ENCODE assay signal across 19 cellular contexts in genomic region chr1:151953409-151954094, GRCh38. TPM values are rescaled to one million over a fixed set of nuclear protein-coding genes. Genes with fewer than 3 reads are reported as not detected.
DNase-seq lines count a peak whose midpoint lies in the region; ATAC-seq, FAIRE-seq and TF ChIP-seq lines count a peak whose summit lies in the region.
"Had no signal": no experiment of that assay in that cellular context is flagged by ENCODE, and none has a peak within 500 bp of the region (broad histone marks: within the 10 kb centered on the region; RNA-seq: fewer than 3 reads in every experiment).

No MANE protein-coding gene starts in this region.

- no peak for FAIRE-seq in kidney (lab: Jason Lieb, UNC)
- FAIRE-seq: D721Med, GM12891, GM18507 had no signal

- peak; percentile 31 for TF ChIP-seq POLR2A in transverse colon (IDR thresholded peaks at IDR 0.05)

- TF ChIP-seq EP300 in transverse colon (IDR thresholded peaks at IDR 0.05; ENCODE audit: low read depth): no peak

- H3K4me1 ChIP-seq in kidney (ENCODE audit: control insufficient read depth in 1 of 2, insufficient read depth in 1 of 2, low read depth in 1 of 2, low read length in 2 of 2) (no peaks in the 10 kb centered on the region), mucosa of rectum (ENCODE audit: control insufficient read depth in 2 of 2, insufficient read depth in 2 of 2, low read length in 2 of 2) (peaks cover 0 to 3% of the 10 kb centered on the region in 2 donors), transverse colon (peaks cover 0 to 11% (median 2%) of the 10 kb centered on the region in 4 donors)
- H3K4me1 ChIP-seq: BLaER1 had no signal

- H3K36me3 ChIP-seq in SU-DHL-6 (ENCODE audit: low read length) (no peaks in the 10 kb centered on the region), kidney (ENCODE audit: control insufficient read depth in 1 of 2, insufficient read depth in 2 of 2, low read length in 2 of 2) (no peaks in the 10 kb centered on the region), mucosa of rectum (ENCODE audit: control insufficient read depth in 2 of 2, insufficient read depth in 2 of 2, low read length in 2 of 2) (no peaks in the 10 kb centered on the region), transverse colon (peaks cover 0 to 3% (median 0%) of the 10 kb centered on the region in 4 donors)
- H3K36me3 ChIP-seq: BLaER1 had no signal

- DNase-seq in kidney (no peak), transverse colon (peak; percentile 52), SW 1271 (lab: John Stamatoyannopoulos, UW) (no peak), GM10248 (ENCODE audit: extremely low spot score) (no peak), GM19238 (ENCODE audit: insufficient read length, low spot score) (no peak)
- DNase-seq: CD8-positive, alpha-beta T cell; DMS79; KG1; NCI-H146; NCI-H2081; NCI-H82 had no signal

- H3K9me3 ChIP-seq in SU-DHL-6 (ENCODE audit: insufficient read depth, low read length): no peaks in the 10 kb centered on the region
- H3K9me3 ChIP-seq in kidney (ENCODE audit: control insufficient read depth in 1 of 2, low read length in 2 of 2): no peaks in the 10 kb centered on the region
- H3K9me3 ChIP-seq in mucosa of rectum (ENCODE audit: control insufficient read depth in 2 of 2, low read length in 2 of 2): no peaks in the 10 kb centered on the region
- no peaks in the 10 kb centered on the region for H3K9me3 ChIP-seq in transverse colon
- H3K9me3 ChIP-seq: BLaER1 had no signal

- no peaks in the 10 kb centered on the region for H4K20me1 ChIP-seq in SU-DHL-6 (ENCODE audit: low read depth, low read length)
- H4K20me1 ChIP-seq: BLaER1 had no signal

- H2AFZ ChIP-seq in SU-DHL-6 (ENCODE audit: low read depth, low read length, severe bottlenecking): no peak overlapping the region
- H2AFZ ChIP-seq: GM23338 had no signal

- H3K9ac ChIP-seq in SU-DHL-6 (ENCODE audit: low read length) (no peak overlapping the region), kidney (ENCODE audit: low read length in 2 of 2) (peak overlapping the region in 1 of 2 donors; percentile 13), mucosa of rectum (ENCODE audit: low read depth in 1 of 2, low read length in 2 of 2) (peak overlapping the region; percentile 30 to 41)
- H3K9ac ChIP-seq: BLaER1 had no signal

- H3F3A ChIP-seq in SU-DHL-6 (ENCODE audit: insufficient read depth): no peaks in the 10 kb centered on the region

- no peak for ATAC-seq in HG02763 (IDR thresholded peaks at IDR 0.05; ENCODE audit: unreplicated experiment)
- ATAC-seq: CD8-positive, alpha-beta T cell; GM23338 had no signal

- POLR2A ChIA-PET in GM10248 (lab: Yijun Ruan, JAX): no interaction called here

- H3K27me3 ChIP-seq in SU-DHL-6 (ENCODE audit: low read length) (no peaks in the 10 kb centered on the region), mucosa of rectum (ENCODE audit: control insufficient read depth in 2 of 2, insufficient read depth in 2 of 2, low read length in 2 of 2) (no peaks in the 10 kb centered on the region), transverse colon (no peaks in the 10 kb centered on the region)
- H3K27me3 ChIP-seq: BLaER1 had no signal

- in situ Hi-C loops in transverse colon (cut with MboI; ENCODE audit: low pct_ligation_motif_present in 1 of 4, low pct_unique_long_range_greater_than_20kb in 1 of 4, low sequenced_read_pairs in 3 of 4): no loop called here

- CTCF ChIA-PET in GM10248 (lab: Yijun Ruan, JAX): interaction anchor here (1.0 to 1.6 kb wide), 2 partner anchors 14 to 19 kb away, joined by 4 to 5 read pairs; no protein-coding TSS in a partner anchor

- H3K9me2 ChIP-seq in SU-DHL-6 (replicated peaks; ENCODE audit: insufficient read depth, low read length): no peaks in the 10 kb centered on the region

- H3K27ac ChIP-seq in SU-DHL-6 (ENCODE audit: low read depth, low read length): peak overlapping the region; percentile 77
- peak overlapping the region in 1 of 2 donors; percentile 39 for H3K27ac ChIP-seq in kidney (ENCODE audit: low read depth in 2 of 2, low read length in 2 of 2)
- H3K27ac ChIP-seq in mucosa of rectum (ENCODE audit: low read depth in 2 of 2, low read length in 2 of 2): peak overlapping the region; percentile 52 to 71
- peak overlapping the region; percentile 24 to 71 (median 48) for H3K27ac ChIP-seq in transverse colon
- H3K27ac ChIP-seq: BLaER1 had no signal

- no peaks in the 10 kb centered on the region for H3K79me2 ChIP-seq in SU-DHL-6 (ENCODE audit: insufficient read depth, low read length)

- WGBS in transverse colon (ENCODE audit: low coverage in 1 of 2), 2 donors: 59 to 65% methylated on average over 4 to 7 of the region's 7 CpGs

- peak overlapping the region; percentile 50 for H3K4me2 ChIP-seq in SU-DHL-6 (ENCODE audit: low read depth, low read length, poor library complexity, severe bottlenecking)
- H3K4me2 ChIP-seq: BLaER1, GM23338 had no signal

- H3K4me3 ChIP-seq in SU-DHL-6 (ENCODE audit: insufficient read depth, low read length, poor library complexity, severe bottlenecking) (no peak overlapping the region), kidney (ENCODE audit: low read length in 2 of 2) (peak overlapping the region; percentile 20 to 47), mucosa of rectum (ENCODE audit: low read length in 2 of 2) (peak overlapping the region; percentile 33 to 56), transverse colon (peak overlapping the region in 2 of 4 donors; percentile 6 to 20)
- H3K4me3 ChIP-seq: BLaER1, GM23338 had no signal

- intact Hi-C loops in kidney (cut with DNase I) (no loop called here), transverse colon (cut with DNase I; ENCODE audit: low total_unique reads) (no loop called here)

- no peak for TF ChIP-seq CTCF in SU-DHL-6 (IDR thresholded peaks at IDR 0.05; ENCODE audit: insufficient read depth, low read length, poor library complexity, severe bottlenecking)
- no peak for TF ChIP-seq CTCF in kidney (IDR thresholded peaks at IDR 0.05; ENCODE audit: borderline replicate concordance, extremely low read depth, insufficient read depth)
- no peak for TF ChIP-seq CTCF in transverse colon (IDR thresholded peaks at IDR 0.05)
- no peak for TF ChIP-seq CTCF in GM10248 (IDR thresholded peaks at IDR 0.05; ENCODE audit: control extremely low read depth, extremely low read depth, low read depth, missing control alignments)

RNA-seq across cellular contexts. Expression of gene S100A10, which starts 40.1 kb away (rescaled TPM):
- total RNA-seq in kidney (467 TPM), transverse colon (100 to 1,000 TPM in 3 of 4 donors, 10 to 100 TPM in 1; 59.1 to 289 (median 251) TPM)
- 500 TPM for polyA plus RNA-seq in kidney (ENCODE audit: insufficient read depth, low read depth, low replicate concordance)

RNA-seq across cellular contexts. Expression of gene THEM4, which starts 44.2 kb away (rescaled TPM):
- total RNA-seq in kidney (17.5 TPM), transverse colon (10 to 100 TPM in 2 of 4 donors, 1 to 10 TPM in 2; 4.6 to 21.8 (median 9.5) TPM)
- polyA plus RNA-seq in kidney (ENCODE audit: insufficient read depth, low read depth, low replicate concordance): 27.9 TPM
